13 cellular contexts compared by ENCODE assay signal in genomic region chr2:86025229-86025820, GRCh38.
A peak's percentile ranks its signal among the peaks of the same experiment; 100 is the strongest.
DNase-seq lines count a peak whose midpoint lies in the region; ATAC-seq and TF ChIP-seq lines count a peak whose summit lies in the region.
"Had no signal": no experiment of that assay in that cellular context is flagged by ENCODE, and none has a peak within 500 bp of the region (broad histone marks: within the 10 kb centered on the region; RNA-seq: fewer than 3 reads in every experiment).

No MANE protein-coding gene starts in this region.

- H3K36me3 Mint-ChIP-seq in CD4-positive, alpha-beta T cell (ENCODE audit: low read depth): peaks cover 58% of the 10 kb centered on the region

- POLR2A ChIA-PET in CD4-positive, alpha-beta T cell (lab: Charles Lee): interaction anchor here (0.8 kb wide), 1 partner anchor 14 kb away, joined by 3 read pairs; no protein-coding TSS in a partner anchor

- H2BK5ac ChIP-seq in neuronal stem cell (ENCODE audit: low read length): no peak overlapping the region

- peaks cover 66% of the 10 kb centered on the region for H3K36me3 ChIP-seq in KOPT-K1 (ENCODE audit: insufficient read depth, low read length)
- peaks cover 50 to 65% of the 10 kb centered on the region in 2 donors for H3K36me3 ChIP-seq in neuronal stem cell (replicated peaks in 1 of 2; ENCODE audit: control insufficient read depth in 2 of 2, insufficient read depth in 2 of 2, low read length in 2 of 2)

- H3K4me3 Mint-ChIP-seq in CD4-positive, alpha-beta T cell: no peak overlapping the region
- H3K4me3 Mint-ChIP-seq: activated T-helper 1 cell treated with anti-CD3 and anti-CD28 coated beads, Interleukin-12 subunit alpha, Interleukin-12 subunit beta, Interleukin-2, Interleukin-4 antibody, amounts not matched to agents 30 ng/mL and 10 ng/mL and 1 ng/mL, durations not matched to agents 14 hours and 24 hours and 36 hours had no signal

- peak overlapping the region; percentile 51 for H3K27ac Mint-ChIP-seq in CD4-positive, alpha-beta T cell
- H3K27ac Mint-ChIP-seq: activated T-helper 1 cell treated with anti-CD3 and anti-CD28 coated beads, Interleukin-12 subunit alpha, Interleukin-12 subunit beta, Interleukin-2, Interleukin-4 antibody, amounts not matched to agents 30 ng/mL and 10 ng/mL and 1 ng/mL, durations not matched to agents 14 hours and 24 hours and 36 hours had no signal

- no peak overlapping the region for H2BK15ac ChIP-seq in neuronal stem cell (ENCODE audit: low read length)

- no peaks in the 10 kb centered on the region for H3K4me1 ChIP-seq in neuronal stem cell (ENCODE audit: control insufficient read depth in 2 of 2, insufficient read depth in 1 of 2, low read depth in 1 of 2, low read length in 2 of 2)

- no peak overlapping the region for H3K9ac ChIP-seq in neuronal stem cell (ENCODE audit: low read depth, low read length, poor library complexity)

- no peak overlapping the region for H3K4ac ChIP-seq in neuronal stem cell (ENCODE audit: low read length)

- H3K79me1 ChIP-seq in neuronal stem cell (ENCODE audit: low read depth, low read length): no peaks in the 10 kb centered on the region

- H2AK5ac ChIP-seq in neuronal stem cell (ENCODE audit: low read depth, low read length): no peak overlapping the region

- no peak overlapping the region for H3K18ac ChIP-seq in neuronal stem cell (ENCODE audit: low read length)

- no peaks in the 10 kb centered on the region for H3K4me1 Mint-ChIP-seq in CD4-positive, alpha-beta T cell (ENCODE audit: low read depth)

- no peaks in the 10 kb centered on the region for H3K27me3 Mint-ChIP-seq in CD4-positive, alpha-beta T cell

- no peak for TF ChIP-seq CTCF in CD4-positive, alpha-beta T cell (IDR thresholded peaks at IDR 0.05)
- peak; percentile 51 for TF ChIP-seq CTCF in choroid plexus epithelial cell (conservative IDR thresholded peaks at IDR 0.05; ENCODE audit: low read depth, low read length)

- no peaks in the 10 kb centered on the region for H3K9me3 ChIP-seq in CD4-positive, alpha-beta T cell (ENCODE audit: control insufficient read depth, low read length)
- H3K9me3 ChIP-seq in KOPT-K1 (ENCODE audit: insufficient read depth, low read length, poor library complexity, severe bottlenecking) (no peaks in the 10 kb centered on the region), neuronal stem cell (replicated peaks in 1 of 2; ENCODE audit: control insufficient read depth in 2 of 2, insufficient read depth in 1 of 2, low read depth in 1 of 2, low read length in 2 of 2) (no peaks in the 10 kb centered on the region)

- H3K14ac ChIP-seq in neuronal stem cell (ENCODE audit: low read length): no peak overlapping the region

- no peak overlapping the region for H3K27ac ChIP-seq in CD4-positive, alpha-beta T cell (ENCODE audit: low read depth, low read length)
- H3K27ac ChIP-seq in KOPT-K1 (ENCODE audit: low read depth, low read length, poor library complexity, severe bottlenecking) (peak overlapping the region; percentile 37), neuronal stem cell (replicated peaks; ENCODE audit: low read length) (no peak overlapping the region)

- H3K4me2 ChIP-seq in neuronal stem cell (ENCODE audit: insufficient read depth, low read length, poor library complexity, severe bottlenecking): no peak overlapping the region

- H3K9me3 Mint-ChIP-seq in CD4-positive, alpha-beta T cell: no peaks in the 10 kb centered on the region
- H3K9me3 Mint-ChIP-seq: activated T-helper 1 cell treated with anti-CD3 and anti-CD28 coated beads, Interleukin-12 subunit alpha, Interleukin-12 subunit beta, Interleukin-2, Interleukin-4 antibody, amounts not matched to agents 30 ng/mL and 10 ng/mL and 1 ng/mL, durations not matched to agents 14 hours and 24 hours and 36 hours had no signal

- no peak overlapping the region for H2BK12ac ChIP-seq in neuronal stem cell (ENCODE audit: low read length)

- H3K23ac ChIP-seq in neuronal stem cell (ENCODE audit: low read depth, low read length, poor library complexity): no peak overlapping the region

- WGBS in neuronal stem cell (ENCODE audit: extremely low coverage in 2 of 2, insufficient read length in 2 of 2, insufficient replicate concordance in 1 of 2), 2 donors: no CpG with 5 or more reads among the region's 7 CpGs

- H3K4me3 ChIP-seq in choroid plexus epithelial cell (ENCODE audit: low read depth, low read length): no peak overlapping the region
- H3K4me3 ChIP-seq in neuronal stem cell (ENCODE audit: low read length in 2 of 2): no peak overlapping the region
- H3K4me3 ChIP-seq: GM12878 had no signal

- H4K91ac ChIP-seq in neuronal stem cell (ENCODE audit: low read depth, low read length, poor library complexity): no peak overlapping the region

- DNase-seq in CD4-positive, alpha-beta T cell: no peak
- DNase-seq in choroid plexus epithelial cell (ENCODE audit: low read depth) (peak; percentile 47), posterior vena cava (ENCODE audit: low spot score) (peak; percentile 69), neuronal stem cell (ENCODE audit: low spot score) (no peak), AML-193 (lab: John Stamatoyannopoulos, UW) (no peak), cerebellum (ENCODE audit: low spot score) (no peak), NCI-H1092 (lab: John Stamatoyannopoulos, UW) (no peak)
- DNase-seq: NCI-H1417, NCI-H748 treated with DMSO at 0.1 percent for 48 hours, retina had no signal

- H2AFZ ChIP-seq in neuronal stem cell (ENCODE audit: low read length): no peak overlapping the region

- CTCF ChIA-PET in CD4-positive, alpha-beta T cell (lab: Charles Lee): interaction anchor here (1.2 to 2.2 kb wide), 3 partner anchors 9 to 198 kb away, joined by 5 to 10 read pairs (median 7); no protein-coding TSS in a partner anchor

- intact Hi-C loops in CD4-positive, alpha-beta T cell (cut with DNase I, micrococcal nuclease): loop anchor here in 1 of 2 experiments (5.0 kb wide), 1 partner anchor 52 kb away; no protein-coding TSS in a partner anchor
- intact Hi-C loops in posterior vena cava (cut with DNase I): no loop called here

- H2BK120ac ChIP-seq in neuronal stem cell (ENCODE audit: low read depth, low read length): no peak overlapping the region

- H3K27me3 ChIP-seq in CD4-positive, alpha-beta T cell (ENCODE audit: control insufficient read depth, insufficient read depth, low read length): no peaks in the 10 kb centered on the region
- H3K27me3 ChIP-seq in neuronal stem cell (ENCODE audit: control insufficient read depth in 3 of 3, insufficient read depth in 3 of 3, low read depth in 1 of 3, low read length in 3 of 3): no peaks in the 10 kb centered on the region

- no peak for ATAC-seq in CD4-positive, alpha-beta T cell (ENCODE audit: poor library complexity)
- ATAC-seq: GM12878 had no signal

- no peak overlapping the region for H4K8ac ChIP-seq in neuronal stem cell (ENCODE audit: low read depth, low read length)

Comparison
In these comparisons a context has a peak if more than half of its experiments do, and no peak if none do; other contexts are left out.
1. DNase-seq: peak in choroid plexus epithelial cell (single experiment) and posterior vena cava (single experiment); none in CD4-positive, alpha-beta T cell (0 of 10), neuronal stem cell (single experiment), AML-193 (0 of 2), cerebellum (single experiment) and NCI-H1092 (single experiment).